Comparison of ENCODE assay signal across 22 cellular contexts in the genomic region with DNA sequence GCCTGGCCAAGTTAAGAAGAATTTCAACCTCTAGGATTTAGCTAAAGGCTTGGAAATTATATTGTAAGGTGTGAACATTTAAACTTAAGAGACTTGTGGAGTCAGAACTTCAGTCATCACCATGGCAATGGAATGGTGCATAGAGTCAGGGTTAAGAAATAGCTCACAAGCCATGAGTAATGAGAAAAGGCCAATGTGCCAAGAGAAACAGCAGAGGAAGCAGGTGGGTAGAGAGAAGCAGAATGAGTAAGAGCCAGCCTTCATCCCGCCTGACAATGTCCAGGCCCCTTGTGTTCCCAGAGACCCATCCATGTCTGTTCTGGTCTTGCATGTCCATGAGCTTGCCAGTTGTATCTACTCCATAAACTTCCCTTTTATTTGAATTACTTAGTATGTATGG.
"Had no signal": no experiment of that assay in that cellular context is flagged by ENCODE, and none has a peak within 500 bp of the region (broad histone marks: within the 10 kb centered on the region; RNA-seq: fewer than 3 reads in every experiment).

No MANE protein-coding gene starts in this region.

- H3K9me3 ChIP-seq: gastrocnemius medialis, left ventricle myocardium inferior, prostate gland, thoracic aorta had no signal

- DNase-seq: cortex of kidney; dorsolateral prefrontal cortex; effector CD8-positive, alpha-beta T cell; gastrocnemius medialis; immature natural killer cell; kidney; left cardiac atrium; left ventricle myocardium inferior; mesendoderm; naive B cell; retina; stimulated activated CD4-positive, alpha-beta T cell treated with anti-CD3 and anti-CD28 coated beads, Interleukin-2, amount 100 ng/mL, for 24 hours; stimulated activated CD4-positive, alpha-beta T cell treated with anti-CD3 and anti-CD28 coated beads, Interleukin-4, amount 100 ng/mL, for 4 hours; stimulated activated naive B cell treated with anti-CD40 and anti-IgM and Interleukin-4, amounts not matched to agents 10 μg/mL and 1 μg/mL and 100 μg/mL, for 72 hours; stimulated activated naive CD8-positive, alpha-beta T cell treated with anti-CD3 and anti-CD28 coated beads, Interleukin-15, amount 100 ng/mL, for 72 hours; trophoblast cell had no signal

- H3K27me3 ChIP-seq: gastrocnemius medialis had no signal

- H3K27ac ChIP-seq: dorsolateral prefrontal cortex, gastrocnemius medialis, left ventricle myocardium inferior, parathyroid adenoma, prostate gland, skin epidermis, thoracic aorta had no signal

- H3K4me3 ChIP-seq: dorsolateral prefrontal cortex, gastrocnemius medialis, left ventricle myocardium inferior, lung, prostate gland, skin epidermis, thoracic aorta had no signal

- ATAC-seq: gastrocnemius medialis; sciatic nerve; stimulated activated naive B cell treated with anti-CD40 and anti-IgM and Interleukin-4, amounts not matched to agents 10 μg/mL and 1 μg/mL and 100 μg/mL, for 72 hours; stimulated activated naive CD8-positive, alpha-beta T cell treated with anti-CD3 and anti-CD28 coated beads, Interleukin-15, amount 100 ng/mL, for 72 hours had no signal

- H3K4me1 ChIP-seq: gastrocnemius medialis, left ventricle myocardium inferior, parathyroid adenoma, prostate gland had no signal

- H3K36me3 ChIP-seq: gastrocnemius medialis, left ventricle myocardium inferior, prostate gland, thoracic aorta had no signal
